In the genomic region with DNA sequence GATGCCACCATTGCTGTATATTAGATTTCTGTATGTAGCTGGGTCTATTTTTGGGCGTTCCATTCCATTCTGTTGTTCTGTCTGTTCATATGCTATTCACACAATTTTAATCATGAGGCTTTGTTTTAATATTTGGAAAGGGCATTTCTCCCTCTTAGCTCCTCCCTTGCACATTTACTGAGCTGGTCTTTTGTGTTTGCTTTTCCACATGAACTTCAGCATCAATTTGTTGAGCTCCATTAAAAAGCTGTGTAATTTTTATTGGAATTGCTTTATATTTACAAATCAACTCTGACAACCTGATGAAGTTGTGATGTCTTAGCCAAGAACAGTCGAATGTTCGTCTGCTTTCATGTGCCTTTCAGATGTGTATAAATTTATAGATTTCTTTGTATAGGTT, we compare ENCODE assay signal across 30 cellular contexts. TPM values are rescaled to one million over a fixed set of nuclear protein-coding genes. Genes with fewer than 3 reads are reported as not detected.
"Had no signal": no experiment of that assay in that cellular context is flagged by ENCODE, and none has a peak within 500 bp of the region (broad histone marks: within the 10 kb centered on the region; RNA-seq: fewer than 3 reads in every experiment).

No MANE protein-coding gene starts in this region.

- H3K4me3 ChIP-seq: coronary artery, dorsolateral prefrontal cortex, esophagus squamous epithelium, gastrocnemius medialis, heart right ventricle, left lung, lower lobe of right lung, mucosa of descending colon had no signal

- H3K9me3 ChIP-seq: esophagus squamous epithelium, left lung, lower lobe of right lung, mucosa of descending colon had no signal

- H3K27ac ChIP-seq: coronary artery, dorsolateral prefrontal cortex, epithelial cell of prostate, esophagus squamous epithelium, gastrocnemius medialis, heart right ventricle, left lung, lower lobe of right lung had no signal

- ATAC-seq: esophagus mucosa; gastrocnemius medialis; heart right ventricle; left colon; left lung; left ventricle myocardium superior; lower lobe of right lung; mucosa of descending colon; naive thymus-derived CD8-positive, alpha-beta T cell had no signal

- H3K4me1 ChIP-seq: esophagus squamous epithelium, gastrocnemius medialis, heart right ventricle, left lung, lower lobe of right lung had no signal

- H3K27me3 ChIP-seq: dorsolateral prefrontal cortex, esophagus squamous epithelium, gastrocnemius medialis, heart right ventricle, left lung had no signal

- FAIRE-seq: colon, endometrium had no signal

- DNase-seq: dermis blood vessel endothelial cell; dorsolateral prefrontal cortex; effector CD4-positive, alpha-beta T cell; effector memory CD4-positive, alpha-beta T cell; endodermal cell; erythroblast; esophagus squamous epithelium; foreskin fibroblast; foreskin melanocyte; gastrocnemius medialis; glutamatergic neuron; head of caudate nucleus; heart right ventricle; hippocampal formation; islet precursor cell; kidney; kidney glomerular epithelial cell; left colon; left lung; left ventricle myocardium superior; lower lobe of right lung; mesenchymal stem cell; mucosa of descending colon; naive B cell; naive thymus-derived CD8-positive, alpha-beta T cell had no signal

- H3K36me3 ChIP-seq: esophagus squamous epithelium, gastrocnemius medialis, heart right ventricle, left lung, lower lobe of right lung had no signal

RNA-seq across cellular contexts. Expression of gene WASF3, which starts 14.0 kb away (rescaled TPM):
- polyA plus RNA-seq: naive thymus-derived CD8-positive, alpha-beta T cell had no signal
